Comparison of ENCODE assay signal across 9 cellular contexts in genomic region chr3:192575879-192576506, GRCh38.
"Had no signal": no experiment of that assay in that cellular context is flagged by ENCODE, and none has a peak within 500 bp of the region (broad histone marks: within the 10 kb centered on the region; RNA-seq: fewer than 3 reads in every experiment).

No MANE protein-coding gene starts in this region.

- H3K4me3 Mint-ChIP-seq: HFFc6, IgD-negative memory B cell had no signal

- H3K27ac ChIP-seq: GM23248, HL-60 had no signal

- H3K9ac ChIP-seq: GM23248 had no signal

- H3K36me3 ChIP-seq: HAP-1 had no signal

- H3K9me3 Mint-ChIP-seq: HFFc6 had no signal

- DNase-seq: GM23248, GOT3, H7, HFFc6, KBM-7 had no signal

- H3K4me1 ChIP-seq: HAP-1 had no signal

- H3K27ac Mint-ChIP-seq: HFFc6, IgD-negative memory B cell had no signal

- ATAC-seq: HCT116 had no signal

- H3K4me3 ChIP-seq: GM23248, HAP-1 had no signal

- H3K36me3 Mint-ChIP-seq: IgD-negative memory B cell had no signal

- H3K9me3 ChIP-seq: HAP-1 had no signal
